In the genomic region with DNA sequence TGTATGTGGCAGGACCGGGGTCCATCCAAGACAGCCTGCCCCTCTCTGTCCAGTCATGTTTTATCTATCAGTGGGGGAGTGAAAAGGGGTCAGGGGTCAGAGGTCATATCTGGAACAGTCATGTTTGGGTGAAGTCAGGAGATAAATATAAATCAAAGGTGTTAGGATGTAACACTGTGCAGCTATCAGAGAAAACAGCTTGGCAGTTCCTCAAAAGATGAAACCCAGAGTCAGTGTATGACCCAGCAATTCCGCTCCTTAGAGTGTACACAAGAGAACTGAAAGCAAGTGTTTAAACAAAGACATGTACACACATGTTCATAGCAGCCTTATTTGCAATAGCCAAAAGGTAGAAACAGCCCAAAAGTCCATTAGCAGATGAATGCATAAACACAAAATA, we compare ENCODE assay signal across 21 cellular contexts.
"Had no signal": no experiment of that assay in that cellular context is flagged by ENCODE, and none has a peak within 500 bp of the region (broad histone marks: within the 10 kb centered on the region; RNA-seq: fewer than 3 reads in every experiment).

No MANE protein-coding gene starts in this region.

- H3K4me1 ChIP-seq: Peyer's patch had no signal

- H3K27me3 ChIP-seq: Peyer's patch had no signal

- H3K4me3 ChIP-seq: PC-9, Peyer's patch had no signal

- FAIRE-seq: HepG2 had no signal

- DNase-seq: IMR-90, Kasumi-1, MM.1S, NCI-H1092 treated with DMSO at 0.1 percent for 48 hours, NCI-H1436, NCI-H187, NCI-H2029, NCI-H2081 treated with DMSO at 0.1 percent for 48 hours, NCI-H2171, NCI-H226, NCI-H446, NCI-H510A, NCI-H524 treated with DMSO at 0.1 percent for 48 hours, NCI-H69, NCI-H774, PC-9, SIG-M5, T-helper 1 cell had no signal

- H3K9ac ChIP-seq: KMS-11 had no signal

- H3K9me3 ChIP-seq: Peyer's patch had no signal

- H3K27ac ChIP-seq: KMS-11, PC-9, Peyer's patch had no signal

- H3K4me2 ChIP-seq: KMS-11, PC-9 had no signal

- H3K36me3 ChIP-seq: Peyer's patch had no signal

- H2AFZ ChIP-seq: PC-9 had no signal
